In genomic region chr16:31085873-31086628, GRCh38 we compare ENCODE assay signal across 21 cellular contexts. TPM values are rescaled to one million over a fixed set of nuclear protein-coding genes. Genes with fewer than 3 reads are reported as not detected.
DNase-seq lines count a peak whose midpoint lies in the region; ATAC-seq and TF ChIP-seq lines count a peak whose summit lies in the region.
"Had no signal": no experiment of that assay in that cellular context is flagged by ENCODE, and none has a peak within 500 bp of the region (broad histone marks: within the 10 kb centered on the region; RNA-seq: fewer than 3 reads in every experiment).

No MANE protein-coding gene starts in this region.

- H3K27ac ChIP-seq in H9 (ENCODE audit: insufficient read length, low read depth, low read length) (no peak overlapping the region), RWPE1 (peak overlapping the region; percentile 67), osteoblast (ENCODE audit: low read depth, low read length) (no peak overlapping the region)
- H3K27ac ChIP-seq: cardiac muscle cell, gastrocnemius medialis, left lung, ovary had no signal

- H3K4me1 Mint-ChIP-seq in H9 = peaks cover 0 to 3% of the 10 kb centered on the region in 2 experiments; a peak in 1 of 4 replicates

- H2AK5ac ChIP-seq in H9 (ENCODE audit: insufficient read length, low read length) = no peak overlapping the region

- H4K8ac ChIP-seq in H9 (replicated peaks; ENCODE audit: insufficient read length, low read depth, low read length) = no peak overlapping the region

- peak; percentile 26 for DNase-seq in H9
- DNase-seq in RWPE1 (ENCODE audit: low spot score) = no peak
- peak; percentile 11 for DNase-seq in epidermal melanocyte (ENCODE audit: insufficient read length, low spot score)
- DNase-seq in osteoblast (ENCODE audit: insufficient read length, low spot score, missing footprints) = peak; percentile 80
- DNase-seq in T-helper 1 cell = no peak
- DNase-seq in hippocampal formation (lab: John Stamatoyannopoulos, UW) = no peak
- DNase-seq: gastrocnemius medialis; HCEC 1CT; left lung; naive thymus-derived CD4-positive, alpha-beta T cell; NCI-H146; NCI-H2107; NCI-H446 treated with DMSO at 0.1 percent for 48 hours; ovary; stimulated activated CD4-positive, alpha-beta T cell treated with anti-CD3 and anti-CD28 coated beads, Interleukin-12 subunit alpha, Interleukin-12 subunit beta, amount 100 ng/mL, for 4 hours; stimulated activated CD4-positive, alpha-beta T cell treated with anti-CD3 and anti-CD28 coated beads, Interleukin-4, amount 100 ng/mL, for 1 hour; T-helper 9 cell had no signal

- H3K4me3 ChIP-seq in osteoblast (ENCODE audit: insufficient read depth, low read length) = no peak overlapping the region
- H3K4me3 ChIP-seq: cardiac muscle cell, gastrocnemius medialis, left lung, ovary had no signal

- peaks cover 26% of the 10 kb centered on the region for H3K36me3 ChIP-seq in osteoblast (ENCODE audit: insufficient read depth, low read length)
- H3K36me3 ChIP-seq: ovary had no signal

- H2BK5ac ChIP-seq in H9 (ENCODE audit: insufficient read length, low read length) = no peak overlapping the region

- no peak overlapping the region for H4K91ac ChIP-seq in H9 (ENCODE audit: insufficient read length, low read depth, low read length)

- no peaks in the 10 kb centered on the region for H3K79me2 ChIP-seq in H9 (ENCODE audit: insufficient read depth, low read length)
- peaks cover 48% of the 10 kb centered on the region for H3K79me2 ChIP-seq in osteoblast (ENCODE audit: insufficient read depth, low read length)

- H3K79me1 ChIP-seq in H9 (ENCODE audit: insufficient read depth, low read depth, low read length, poor library complexity, severe bottlenecking) = peaks cover under 1% of the 10 kb centered on the region

- H3K9me3 Mint-ChIP-seq in H9 = no peaks in the 10 kb centered on the region
- H3K9me3 Mint-ChIP-seq: activated naive CD4-positive, alpha-beta T cell treated with anti-CD3 and anti-CD28 coated beads, Interleukin-2, amount 50 U/mL, for 24 hours; CD14-positive monocyte; naive thymus-derived CD4-positive, alpha-beta T cell had no signal

- TF ChIP-seq CTCF in H9 (conservative IDR thresholded peaks at IDR 0.05) (no peak), RWPE1 (conservative IDR thresholded peaks at IDR 0.05; ENCODE audit: low read depth) (no peak), osteoblast (IDR thresholded peaks at IDR 0.05; ENCODE audit: extremely low read depth, low read depth, low read length) (no peak)

- peak overlapping the region in 1 of 2 experiments; percentile 47; a peak in 1 of 5 replicates for H3K4me3 Mint-ChIP-seq in H9
- H3K4me3 Mint-ChIP-seq: activated naive CD4-positive, alpha-beta T cell treated with anti-CD3 and anti-CD28 coated beads, Interleukin-2, amount 50 U/mL, for 24 hours; CD14-positive monocyte; naive thymus-derived CD4-positive, alpha-beta T cell had no signal

- CTCF ChIA-PET in RWPE1 (lab: Yijun Ruan, JAX) = interaction anchor here (0.5 kb wide), 1 partner anchor 86 kb away, joined by 3 read pairs; no protein-coding TSS in a partner anchor

- POLR2A ChIA-PET in RWPE1 (lab: Yijun Ruan, JAX; ENCODE audit: low non-redundant PET) = no interaction called here

- no peak overlapping the region for H3K23ac ChIP-seq in H9 (ENCODE audit: insufficient read length, low read depth, low read length)

- no peak overlapping the region for H3T11ph ChIP-seq in H9 (ENCODE audit: low read length)

- no peaks in the 10 kb centered on the region for H3K9me3 ChIP-seq in H9 (ENCODE audit: control insufficient read depth, low read depth, low read length)
- H3K9me3 ChIP-seq in osteoblast (ENCODE audit: low read depth, low read length) = no peaks in the 10 kb centered on the region
- H3K9me3 ChIP-seq: gastrocnemius medialis, left lung, ovary had no signal

- H3K4me2 ChIP-seq in H9 (ENCODE audit: insufficient read depth, insufficient read length, low read length) = no peak overlapping the region
- H3K4me2 ChIP-seq in osteoblast (ENCODE audit: insufficient read depth, low read length) = no peak overlapping the region

- no peak overlapping the region for H3K4ac ChIP-seq in H9 (ENCODE audit: low read depth, low read length)

- H2AFZ ChIP-seq in H9 (ENCODE audit: low read length) (no peak overlapping the region), osteoblast (ENCODE audit: low read length) (no peak overlapping the region)

- H2BK120ac ChIP-seq in H9 (ENCODE audit: low read depth, low read length, poor library complexity, severe bottlenecking) = no peak overlapping the region

- no peak for ATAC-seq in HG03175 (IDR thresholded peaks at IDR 0.05; ENCODE audit: unreplicated experiment)
- ATAC-seq: gastrocnemius medialis; left lung; naive thymus-derived CD4-positive, alpha-beta T cell had no signal

- no peak overlapping the region for H3K9ac ChIP-seq in H9 (ENCODE audit: extremely low read depth, insufficient read length, low read length)

- no peaks in the 10 kb centered on the region for H3K27me3 Mint-ChIP-seq in H9 (ENCODE audit: low read depth)
- H3K27me3 Mint-ChIP-seq: activated naive CD4-positive, alpha-beta T cell treated with anti-CD3 and anti-CD28 coated beads, Interleukin-2, amount 50 U/mL, for 24 hours; naive thymus-derived CD4-positive, alpha-beta T cell had no signal

- no peak overlapping the region for H3K56ac ChIP-seq in H9 (ENCODE audit: insufficient read length, low read depth, low read length)

- H2BK20ac ChIP-seq in H9 (ENCODE audit: low read depth, low read length, poor library complexity, severe bottlenecking) = no peak overlapping the region

- H3K23me2 ChIP-seq in H9 (ENCODE audit: insufficient read length, low read depth, low read length, poor library complexity, severe bottlenecking) = no peaks in the 10 kb centered on the region

- H3K27me3 ChIP-seq in H9 (ENCODE audit: insufficient read depth, low read length) (no peaks in the 10 kb centered on the region), osteoblast (ENCODE audit: insufficient read depth, low read length) (no peaks in the 10 kb centered on the region)
- H3K27me3 ChIP-seq: cardiac muscle cell, gastrocnemius medialis, left lung, ovary had no signal

- H4K5ac ChIP-seq in H9 (ENCODE audit: insufficient read length, low read depth, low read length) = no peak overlapping the region

- WGBS in H9 (ENCODE audit: extremely low coverage, insufficient read length, low lambda C conversion rate) = no CpG with 5 or more reads among the region's 18 CpGs

- H2BK15ac ChIP-seq in H9 (ENCODE audit: low read depth, low read length) = no peak overlapping the region

- no peak overlapping the region for H2BK12ac ChIP-seq in H9 (ENCODE audit: insufficient read length, low read depth, low read length)

- H3K27ac Mint-ChIP-seq in H9 = peak overlapping the region in 1 of 3 experiments; percentile 92; a peak in 3 of 7 replicates

- peaks cover 6 to 28% (median 26%) of the 10 kb centered on the region in 3 experiments; a peak in 6 of 7 replicates for H3K36me3 Mint-ChIP-seq in H9 (ENCODE audit: insufficient read depth in 1 of 3, low read depth in 3 of 3)
- H3K36me3 Mint-ChIP-seq: activated naive CD4-positive, alpha-beta T cell treated with anti-CD3 and anti-CD28 coated beads, Interleukin-2, amount 50 U/mL, for 24 hours had no signal

- no peak overlapping the region for H3K14ac ChIP-seq in H9 (ENCODE audit: insufficient read depth, low read length)

- H3K18ac ChIP-seq in H9 (ENCODE audit: insufficient read length, low read depth, low read length) = no peak overlapping the region

- H4K20me1 ChIP-seq in H9 (ENCODE audit: control insufficient read depth, insufficient read depth, insufficient read length) = no peaks in the 10 kb centered on the region
- no peaks in the 10 kb centered on the region for H4K20me1 ChIP-seq in osteoblast (ENCODE audit: insufficient read depth, low read length)

- no peaks in the 10 kb centered on the region for H3K4me1 ChIP-seq in H9 (ENCODE audit: insufficient read depth, low read length)
- H3K4me1 ChIP-seq in osteoblast (ENCODE audit: insufficient read depth, low read length) = peaks cover 9% of the 10 kb centered on the region
- H3K4me1 ChIP-seq: gastrocnemius medialis had no signal

RNA-seq across cellular contexts. Expression of gene PRSS53, which starts 2.7 kb away (rescaled TPM):
- total RNA-seq in H9 (2021) = 2.8 and 3.6 TPM in 2 replicates
- total RNA-seq in osteoblast = 2.7 and 2.9 TPM in 2 replicates

RNA-seq across cellular contexts. Expression of gene VKORC1, which starts 8.5 kb away (rescaled TPM):
- 93.9 and 94.5 TPM in 2 replicates for total RNA-seq in H9 (2021)
- 132 and 147 TPM in 2 replicates for total RNA-seq in osteoblast

RNA-seq across cellular contexts. Expression of gene ZNF646, which starts 11.8 kb away (rescaled TPM):
- total RNA-seq in H9 (2021) = 25.9 and 29.2 TPM in 2 replicates
- 15.6 and 18.5 TPM in 2 replicates for total RNA-seq in osteoblast

RNA-seq across cellular contexts. Expression of gene ZNF668, which starts 12.0 kb away (rescaled TPM):
- total RNA-seq in H9 (2021) = 18.6 and 19.6 TPM in 2 replicates
- total RNA-seq in osteoblast = 14.4 and 14.5 TPM in 2 replicates

RNA-seq across cellular contexts. Expression of gene BCKDK, which starts 22.1 kb away (rescaled TPM):
- total RNA-seq in H9 (2021) (55.7 and 57.0 TPM in 2 replicates), osteoblast (25.9 and 30.0 TPM in 2 replicates)

Comparison
In these comparisons a context has a peak if more than half of its experiments do, and no peak if none do; other contexts are left out.
1. DNase-seq: peak in H9 (single experiment), epidermal melanocyte (single experiment) and osteoblast (single experiment); none in RWPE1 (single experiment), T-helper 1 cell (0 of 5) and hippocampal formation (0 of 2).